ENCODE assay signal across 13 cellular contexts in genomic region chr3:134937256-134938023, GRCh38.
A peak's percentile ranks its signal among the peaks of the same experiment; 100 is the strongest.
DNase-seq lines count a peak whose midpoint lies in the region; ATAC-seq and TF ChIP-seq lines count a peak whose summit lies in the region.
"Had no signal": no experiment of that assay in that cellular context is flagged by ENCODE, and none has a peak within 500 bp of the region (broad histone marks: within the 10 kb centered on the region; RNA-seq: fewer than 3 reads in every experiment).

No MANE protein-coding gene starts in this region.

- peak; percentile 29 for DNase-seq in Ammon's horn (ENCODE audit: low spot score)
- DNase-seq in NCI-H82 treated with DMSO at 0.1 percent for 48 hours (lab: John Stamatoyannopoulos, UW; ENCODE audit: unreplicated experiment) = peak; percentile 73
- DNase-seq in coronary artery (ENCODE audit: low spot score) = no peak
- DNase-seq in GM23248 = no peak
- DNase-seq in foreskin fibroblast = no peak
- DNase-seq: activated T-cell treated with anti-CD3 and anti-CD28 coated beads, Interleukin-2, amount 50 U/mL, for 1 hour; CD4-positive, alpha-beta T cell; Kasumi-1; naive B cell had no signal

- H3K4me3 ChIP-seq in HUES64 (ENCODE audit: low read length) = no peak overlapping the region
- H3K4me3 ChIP-seq in iPS-18a (ENCODE audit: low read length) = peak overlapping the region; percentile 1
- H3K4me3 ChIP-seq in coronary artery = no peak overlapping the region
- no peak overlapping the region for H3K4me3 ChIP-seq in GM23248
- no peak overlapping the region for H3K4me3 ChIP-seq in foreskin fibroblast (ENCODE audit: low read depth in 1 of 2, low read length in 2 of 2)

- 42% methylated on average over 7 of the region's 8 CpGs for WGBS in HUES64
- 32 to 37% methylated on average over 8 of the region's 8 CpGs for WGBS in GM23248 (ENCODE audit: low coverage in 1 of 2, low lambda C conversion rate in 2 of 2, missing lambda C conversion rate in 2 of 2), 2 experiments

- no peaks in the 10 kb centered on the region for H3K9me2 ChIP-seq in GM23248 (ENCODE audit: insufficient read depth)

- H3K9me3 ChIP-seq in HUES64 (ENCODE audit: insufficient read depth, low read depth, low read length) = no peaks in the 10 kb centered on the region
- no peaks in the 10 kb centered on the region for H3K9me3 ChIP-seq in iPS-18a (ENCODE audit: control insufficient read depth, low read depth, low read length)
- no peaks in the 10 kb centered on the region for H3K9me3 ChIP-seq in GM23248 (ENCODE audit: low read depth)

- H4K20me1 ChIP-seq in GM23248 (ENCODE audit: insufficient read depth) = no peaks in the 10 kb centered on the region

- H3F3A ChIP-seq in GM23248 (ENCODE audit: insufficient read depth) = no peaks in the 10 kb centered on the region

- no peak overlapping the region for H3K4me2 ChIP-seq in GM23248 (ENCODE audit: unreplicated experiment)

- H3K27ac ChIP-seq in HUES64 (ENCODE audit: low read depth, low read length) (peak overlapping the region; percentile 51; the same call in 1 of the 2 replicates), iPS-18a (ENCODE audit: low read length) (peak overlapping the region; percentile 51), coronary artery (no peak overlapping the region), GM23248 (no peak overlapping the region)

- peaks cover 29% of the 10 kb centered on the region for H3K4me1 ChIP-seq in HUES64 (ENCODE audit: insufficient read depth, low read length)
- H3K4me1 ChIP-seq in iPS-18a (ENCODE audit: control insufficient read depth, low read depth, low read length) = peaks cover 34% of the 10 kb centered on the region
- H3K4me1 ChIP-seq in GM23248 (ENCODE audit: insufficient read depth) = no peaks in the 10 kb centered on the region

- H3K27me3 ChIP-seq in HUES64 (ENCODE audit: insufficient read depth, low read length) = peaks cover 15% of the 10 kb centered on the region
- H3K27me3 ChIP-seq in iPS-18a (ENCODE audit: control insufficient read depth, insufficient read depth, low read length) = peaks cover 24% of the 10 kb centered on the region
- no peaks in the 10 kb centered on the region for H3K27me3 ChIP-seq in GM23248 (replicated peaks; ENCODE audit: insufficient read depth)

- ATAC-seq in GM18861 (IDR thresholded peaks at IDR 0.05; ENCODE audit: unreplicated experiment) = no peak
- ATAC-seq: activated CD4-positive, CD25-positive, alpha-beta regulatory T cell treated with anti-CD3 and anti-CD28 coated beads, Interleukin-2, amount 50 U/mL, for 24 hours had no signal

- H3K36me3 ChIP-seq in HUES64 (ENCODE audit: insufficient read depth, low read length) (no peaks in the 10 kb centered on the region), iPS-18a (ENCODE audit: control insufficient read depth, low read depth, low read length) (no peaks in the 10 kb centered on the region), GM23248 (ENCODE audit: low read depth) (no peaks in the 10 kb centered on the region)

- H3K9ac ChIP-seq in HUES64 (ENCODE audit: low read depth, low read length) (no peak overlapping the region), iPS-18a (ENCODE audit: low read length) (peak overlapping the region; percentile 37), GM23248 (no peak overlapping the region)

- no peak overlapping the region for H2AFZ ChIP-seq in GM23248

- TF ChIP-seq CTCF in coronary artery (IDR thresholded peaks at IDR 0.05) (no peak), foreskin fibroblast (IDR thresholded peaks at IDR 0.05; ENCODE audit: low read depth, low read length) (no peak)

- in situ Hi-C loops in GM23248 (cut with MboI) = no loop called here

- H3K79me2 ChIP-seq in GM23248 (ENCODE audit: insufficient read depth) = no peaks in the 10 kb centered on the region

Comparison
In these comparisons a context has a peak if more than half of its experiments do, and no peak if none do; other contexts are left out.
1. DNase-seq: peak in Ammon's horn (single experiment) and NCI-H82 treated with DMSO at 0.1 percent for 48 hours (single experiment); none in coronary artery (single experiment), GM23248 (single experiment) and foreskin fibroblast (0 of 2).
2. H3K27ac ChIP-seq: peak in HUES64 (single experiment) and iPS-18a (single experiment); none in coronary artery (0 of 2) and GM23248 (single experiment).